Comparison of ENCODE assay signal across 13 cellular contexts in the genomic region with DNA sequence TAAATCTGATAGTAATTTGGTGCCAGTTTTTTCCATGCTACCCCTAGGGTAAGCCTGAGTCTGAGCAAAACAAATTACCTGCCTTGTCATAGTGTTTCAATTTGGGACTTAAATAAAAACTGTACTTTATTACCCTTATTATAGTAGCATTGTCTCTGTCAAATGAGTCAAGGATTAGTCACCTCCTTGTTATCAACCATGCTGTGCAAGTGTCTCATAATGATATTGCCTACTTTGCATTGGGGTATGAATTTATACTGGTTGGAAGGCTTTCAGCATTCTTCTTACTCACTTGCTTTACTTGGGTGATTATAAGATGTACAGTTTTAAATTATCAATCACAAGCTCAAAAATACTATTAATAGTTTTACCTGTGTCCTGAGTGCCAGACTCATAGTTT.
DNase-seq lines count a peak whose midpoint lies in the region; ATAC-seq and TF ChIP-seq lines count a peak whose summit lies in the region.
"Had no signal": no experiment of that assay in that cellular context is flagged by ENCODE, and none has a peak within 500 bp of the region (broad histone marks: within the 10 kb centered on the region; RNA-seq: fewer than 3 reads in every experiment).

No MANE protein-coding gene starts in this region.

- DNase-seq in stimulated activated naive CD8-positive, alpha-beta T cell treated with anti-CD3 and anti-CD28 coated beads, Interleukin-15, Interleukin-2, amounts not matched to agents 100 U/mL and 50 U/mL, for 24 hours = no peak
- DNase-seq in stimulated activated naive CD8-positive, alpha-beta T cell treated with anti-CD3 and anti-CD28 coated beads, Interleukin-15, amount 100 ng/mL, for 72 hours = no peak
- DNase-seq in PC-3 = peak; percentile 75
- DNase-seq in epithelial cell of esophagus (ENCODE audit: low read depth) = peak; percentile 51
- no peak for DNase-seq in HuH-7.5 (ENCODE audit: low spot score)
- DNase-seq in natural killer cell treated with Interleukin-12 subunit alpha and Interleukin-12 subunit beta and Interleukin-15 and Interleukin-18, amount 100 ng/mL, for 72 hours (ENCODE audit: low spot score) = no peak
- DNase-seq in left lobe of liver (ENCODE audit: low spot score) = no peak
- DNase-seq: activated gamma-delta T cell; cerebellar nuclear complex; mucosa of descending colon; stimulated activated CD8-positive, alpha-beta memory T cell treated with anti-CD3 and anti-CD28 coated beads, Interleukin-4, amount 100 ng/mL, for 48 hours had no signal

- no peaks in the 10 kb centered on the region for H3K79me2 ChIP-seq in PC-3 (ENCODE audit: low read length)

- H3K4me1 Mint-ChIP-seq in stimulated activated naive CD8-positive, alpha-beta T cell treated with anti-CD3 and anti-CD28 coated beads, Interleukin-15, amount 100 ng/mL, for 72 hours = no peaks in the 10 kb centered on the region
- H3K4me1 Mint-ChIP-seq in natural killer cell treated with Interleukin-12 subunit alpha and Interleukin-12 subunit beta and Interleukin-15 and Interleukin-18, amount 100 ng/mL, for 72 hours (ENCODE audit: low read depth in 2 of 2) = no peaks in the 10 kb centered on the region

- H3K9ac ChIP-seq in PC-3 (ENCODE audit: low read length) = no peak overlapping the region

- no peak overlapping the region for H3K27ac Mint-ChIP-seq in stimulated activated naive CD8-positive, alpha-beta T cell treated with anti-CD3 and anti-CD28 coated beads, Interleukin-15, amount 100 ng/mL, for 72 hours
- H3K27ac Mint-ChIP-seq in natural killer cell treated with Interleukin-12 subunit alpha and Interleukin-12 subunit beta and Interleukin-15 and Interleukin-18, amount 100 ng/mL, for 72 hours = no peak overlapping the region
- H3K27ac Mint-ChIP-seq: T-helper 2 cell treated with Interferon-gamma antibody and Interleukin-4, amounts not matched to agents 5 μg/mL and 100 μg/mL, for 36 hours had no signal

- H4K20me1 ChIP-seq in PC-3 (ENCODE audit: low read length) = no peaks in the 10 kb centered on the region

- TF ChIP-seq CTCF in PC-3 (conservative IDR thresholded peaks at IDR 0.05; ENCODE audit: low read depth, low read length) = no peak
- no peak for TF ChIP-seq CTCF in epithelial cell of esophagus (IDR thresholded peaks at IDR 0.05; ENCODE audit: insufficient read depth, low read depth, low read length, missing control alignments)

- no peaks in the 10 kb centered on the region for H3K36me3 ChIP-seq in PC-3 (ENCODE audit: low read depth, low read length)

- POLR2A ChIA-PET in PC-3 (lab: Charles Lee; ENCODE audit: unreplicated experiment) = no interaction called here

- peaks cover 5 to 15% of the 10 kb centered on the region in 2 donors for H3K9me3 Mint-ChIP-seq in stimulated activated naive CD8-positive, alpha-beta T cell treated with anti-CD3 and anti-CD28 coated beads, Interleukin-15, amount 100 ng/mL, for 72 hours
- peaks cover 9% of the 10 kb centered on the region for H3K9me3 Mint-ChIP-seq in natural killer cell treated with Interleukin-12 subunit alpha and Interleukin-12 subunit beta and Interleukin-15 and Interleukin-18, amount 100 ng/mL, for 72 hours

- H3K27me3 Mint-ChIP-seq in stimulated activated naive CD8-positive, alpha-beta T cell treated with anti-CD3 and anti-CD28 coated beads, Interleukin-15, amount 100 ng/mL, for 72 hours = no peaks in the 10 kb centered on the region
- H3K27me3 Mint-ChIP-seq in natural killer cell treated with Interleukin-12 subunit alpha and Interleukin-12 subunit beta and Interleukin-15 and Interleukin-18, amount 100 ng/mL, for 72 hours = no peaks in the 10 kb centered on the region

- no peak overlapping the region for H2AFZ ChIP-seq in PC-3 (ENCODE audit: low read length)

- no TSS peak for BruUV-seq in PC-3 (replicated peaks; lab: Mats Ljungman, UMichigan)

- H3K36me3 Mint-ChIP-seq in natural killer cell treated with Interleukin-12 subunit alpha and Interleukin-12 subunit beta and Interleukin-15 and Interleukin-18, amount 100 ng/mL, for 72 hours = peaks cover 4% of the 10 kb centered on the region

- H3K9me3 ChIP-seq in PC-3 (ENCODE audit: low read length) = no peaks in the 10 kb centered on the region

- no peaks in the 10 kb centered on the region for H3F3A ChIP-seq in PC-3 (ENCODE audit: low read length, unreplicated experiment)

- no peak overlapping the region for H3K4me3 Mint-ChIP-seq in stimulated activated naive CD8-positive, alpha-beta T cell treated with anti-CD3 and anti-CD28 coated beads, Interleukin-15, amount 100 ng/mL, for 72 hours
- H3K4me3 Mint-ChIP-seq in natural killer cell treated with Interleukin-12 subunit alpha and Interleukin-12 subunit beta and Interleukin-15 and Interleukin-18, amount 100 ng/mL, for 72 hours = no peak overlapping the region
- H3K4me3 Mint-ChIP-seq: T-helper 2 cell treated with Interferon-gamma antibody and Interleukin-4, amounts not matched to agents 5 μg/mL and 100 μg/mL, for 36 hours had no signal

- H3K27me3 ChIP-seq in PC-3 (ENCODE audit: low read length) = no peaks in the 10 kb centered on the region

- H3K4me1 ChIP-seq in PC-3 (ENCODE audit: insufficient read depth, low read length) = peaks cover 16% of the 10 kb centered on the region

- CTCF ChIA-PET in PC-3 (lab: Charles Lee) = no interaction called here

- no peak overlapping the region for H3K4me3 ChIP-seq in PC-3 (ENCODE audit: low read length)
- H3K4me3 ChIP-seq in epithelial cell of esophagus (ENCODE audit: low read length) = no peak overlapping the region
- H3K4me3 ChIP-seq: mucosa of descending colon had no signal

- no peak overlapping the region for H3K27ac ChIP-seq in PC-3 (ENCODE audit: low read length)

- H3K4me2 ChIP-seq in PC-3 (ENCODE audit: low read length) = 0 out of 2 replicates have a peak overlapping the region, but pooled peaks have one; percentile 20

- no peaks in the 10 kb centered on the region for H3K9me2 ChIP-seq in PC-3 (replicated peaks; ENCODE audit: low read length)

- peak; percentile 19 for ATAC-seq in stimulated activated naive CD8-positive, alpha-beta T cell treated with anti-CD3 and anti-CD28 coated beads, Interleukin-15, Interleukin-2, amounts not matched to agents 100 U/mL and 50 U/mL, for 24 hours
- ATAC-seq in stimulated activated naive CD8-positive, alpha-beta T cell treated with anti-CD3 and anti-CD28 coated beads, Interleukin-15, amount 100 ng/mL, for 72 hours = no peak
- ATAC-seq in PC-3 = peak; percentile 99
- ATAC-seq in GM19023 (IDR thresholded peaks at IDR 0.05; ENCODE audit: unreplicated experiment) = no peak
- ATAC-seq in natural killer cell treated with Interleukin-12 subunit alpha and Interleukin-12 subunit beta and Interleukin-15 and Interleukin-18, amount 100 ng/mL, for 72 hours = no peak
- no peak for ATAC-seq in left lobe of liver
- ATAC-seq: mucosa of descending colon had no signal

- intact Hi-C loops in PC-3 (cut with micrococcal nuclease) = loop anchor here (1.0 kb wide), 2 partner anchors 29 to 61 kb away; no protein-coding TSS in a partner anchor

Comparison
In these comparisons a context has a peak if more than half of its experiments do, and no peak if none do; other contexts are left out.
1. ATAC-seq: peak in stimulated activated naive CD8-positive, alpha-beta T cell treated with anti-CD3 and anti-CD28 coated beads, Interleukin-15, Interleukin-2, amounts not matched to agents 100 U/mL and 50 U/mL, for 24 hours (single experiment) and PC-3 (single experiment); none in stimulated activated naive CD8-positive, alpha-beta T cell treated with anti-CD3 and anti-CD28 coated beads, Interleukin-15, amount 100 ng/mL, for 72 hours (single experiment), GM19023 (single experiment), natural killer cell treated with Interleukin-12 subunit alpha and Interleukin-12 subunit beta and Interleukin-15 and Interleukin-18, amount 100 ng/mL, for 72 hours (0 of 2) and left lobe of liver (single experiment).
2. DNase-seq: peak in PC-3 (single experiment) and epithelial cell of esophagus (single experiment); none in stimulated activated naive CD8-positive, alpha-beta T cell treated with anti-CD3 and anti-CD28 coated beads, Interleukin-15, Interleukin-2, amounts not matched to agents 100 U/mL and 50 U/mL, for 24 hours (single experiment), stimulated activated naive CD8-positive, alpha-beta T cell treated with anti-CD3 and anti-CD28 coated beads, Interleukin-15, amount 100 ng/mL, for 72 hours (0 of 2), HuH-7.5 (single experiment), natural killer cell treated with Interleukin-12 subunit alpha and Interleukin-12 subunit beta and Interleukin-15 and Interleukin-18, amount 100 ng/mL, for 72 hours (single experiment) and left lobe of liver (single experiment).